Comparison of ENCODE assay signal across 17 cellular contexts in the genomic region with DNA sequence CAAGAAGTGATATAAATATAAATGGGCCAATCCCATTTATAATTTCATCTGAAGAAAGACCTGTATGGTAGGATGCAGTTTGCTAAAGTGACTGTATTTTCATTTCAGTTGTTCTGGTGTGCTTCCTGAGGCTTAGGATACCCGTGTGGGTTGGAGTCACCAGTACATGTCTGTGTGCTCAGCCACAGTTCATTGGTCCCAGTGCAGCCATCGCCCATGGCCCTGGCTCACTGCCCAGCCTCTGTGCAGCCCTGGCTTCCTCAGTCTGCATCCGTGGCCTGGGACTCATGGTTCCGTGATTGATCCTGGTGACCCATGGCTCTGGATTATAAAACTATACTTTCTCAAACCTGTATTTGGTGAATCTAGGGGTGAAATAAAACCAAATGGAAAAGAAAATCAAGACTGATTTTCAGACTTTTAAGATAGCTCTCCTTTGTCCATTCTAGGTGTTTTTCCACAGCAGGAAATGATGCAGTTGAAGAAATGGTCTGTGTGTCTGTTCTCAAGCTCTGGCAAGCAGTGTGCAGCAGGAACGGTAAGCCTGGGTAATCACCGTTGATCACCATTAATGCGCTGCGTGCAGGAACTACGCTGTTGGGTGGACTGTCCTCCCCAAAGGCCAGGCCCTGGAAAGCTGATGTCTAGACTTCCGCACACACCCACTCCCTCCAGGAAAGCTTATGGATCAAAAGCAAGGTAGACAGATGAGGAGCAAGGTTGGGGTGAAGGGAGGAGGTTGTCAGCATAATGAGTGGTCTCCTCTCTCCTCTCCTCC. TPM values are rescaled to one million over a fixed set of nuclear protein-coding genes. Genes with fewer than 3 reads are reported as not detected.
DNase-seq lines count a peak whose midpoint lies in the region; ATAC-seq and TF ChIP-seq lines count a peak whose summit lies in the region.
"Had no signal": no experiment of that assay in that cellular context is flagged by ENCODE, and none has a peak within 500 bp of the region (broad histone marks: within the 10 kb centered on the region; RNA-seq: fewer than 3 reads in every experiment).

No MANE protein-coding gene starts in this region.

- no peaks in the 10 kb centered on the region for H3K79me2 ChIP-seq in SK-N-SH (ENCODE audit: insufficient read depth)

- H3K27me3 ChIP-seq in SK-N-SH (ENCODE audit: insufficient read depth), result no peaks in the 10 kb centered on the region

- no peak; the same call in 1 of the 2 replicates for TF ChIP-seq RAD21 in SK-N-SH (IDR thresholded peaks at IDR 0.05; ENCODE audit: low read length)

- no peaks in the 10 kb centered on the region for H3K27me3 Mint-ChIP-seq in activated CD8-positive, alpha-beta T cell treated with anti-CD3 and anti-CD28 coated beads for 36 hours
- H3K27me3 Mint-ChIP-seq: CD4-positive, CD25-positive, alpha-beta regulatory T cell; T-cell had no signal

- CTCF ChIA-PET in SK-N-SH (lab: Yijun Ruan, JAX), result interaction anchor here (1.0 kb wide), 1 partner anchor 103 kb away, joined by 3 read pairs; no protein-coding TSS in a partner anchor
- CTCF ChIA-PET in activated CD8-positive, alpha-beta T cell treated with anti-CD3 and anti-CD28 coated beads for 36 hours (lab: Charles Lee), result no interaction called here

- ATAC-seq in SK-N-SH treated with all-trans-retinoic acid at 6 μM for 48 hours, result no peak
- no peak for ATAC-seq in activated CD8-positive, alpha-beta T cell treated with anti-CD3 and anti-CD28 coated beads for 36 hours
- ATAC-seq: T-cell had no signal

- no peaks in the 10 kb centered on the region for H4K20me1 ChIP-seq in SK-N-SH (ENCODE audit: insufficient read depth)

- no peak overlapping the region for H2AFZ ChIP-seq in SK-N-SH (ENCODE audit: low read depth)
- H2AFZ ChIP-seq: PC-9 had no signal

- DNase-seq in SK-N-SH, result peak; percentile 66
- DNase-seq in NCI-H1092 (lab: John Stamatoyannopoulos, UW), result peak; percentile 31
- DNase-seq in dermis blood vessel endothelial cell, result peak; percentile 51
- peak; percentile 28 for DNase-seq in renal cortical epithelial cell (ENCODE audit: low read depth)
- DNase-seq in activated CD8-positive, alpha-beta T cell treated with anti-CD3 and anti-CD28 coated beads for 36 hours, result no peak
- no peak for DNase-seq in SIG-M5 treated with dmso at 0.1 percent for 504 hours (lab: John Stamatoyannopoulos, UW; ENCODE audit: unreplicated experiment)
- no peak for DNase-seq in COLO829 (ENCODE audit: low spot score)
- DNase-seq: CD4-positive, CD25-positive, alpha-beta regulatory T cell; GDM1; NCI-H1436; NCI-H2081 treated with DMSO at 0.1 percent for 48 hours; NCI-H226; NCI-H748 treated with DMSO at 0.1 percent for 48 hours; PC-9; T-cell had no signal

- H3F3A ChIP-seq in SK-N-SH (replicated peaks; ENCODE audit: insufficient read depth), result no peaks in the 10 kb centered on the region

- H3K27ac ChIP-seq in SK-N-SH (ENCODE audit: low read depth in 2 of 2, low read length in 1 of 2), result peak overlapping the region in 1 of 2 experiments; percentile 75; a peak in 2 of 4 replicates
- H3K27ac ChIP-seq: PC-9 had no signal

- H3K4me2 ChIP-seq in SK-N-SH, result no peak overlapping the region
- H3K4me2 ChIP-seq: PC-9 had no signal

- no peak for TF ChIP-seq CTCF in SK-N-SH (IDR thresholded peaks at IDR 0.05)
- no peak for TF ChIP-seq CTCF in activated CD8-positive, alpha-beta T cell treated with anti-CD3 and anti-CD28 coated beads for 36 hours (IDR thresholded peaks at IDR 0.05)

- no peaks in the 10 kb centered on the region for H3K9me3 Mint-ChIP-seq in activated CD8-positive, alpha-beta T cell treated with anti-CD3 and anti-CD28 coated beads for 36 hours
- H3K9me3 Mint-ChIP-seq: CD4-positive, CD25-positive, alpha-beta regulatory T cell; T-cell had no signal

- no peak overlapping the region for H3K4me3 Mint-ChIP-seq in activated CD8-positive, alpha-beta T cell treated with anti-CD3 and anti-CD28 coated beads for 36 hours
- H3K4me3 Mint-ChIP-seq: CD4-positive, CD25-positive, alpha-beta regulatory T cell; T-cell had no signal

- WGBS in SK-N-SH (ENCODE audit: low lambda C conversion rate), result 77% methylated on average over 8 of the region's 10 CpGs

- POLR2A ChIA-PET in SK-N-SH (lab: Yijun Ruan, JAX), result interaction anchor here (1.8 kb wide), 1 partner anchor 534 kb away, joined by 4 read pairs; the partner anchor contains the start of gene USP28
- POLR2A ChIA-PET in activated CD8-positive, alpha-beta T cell treated with anti-CD3 and anti-CD28 coated beads for 36 hours (lab: Charles Lee), result interaction anchor here (1.0 kb wide), 1 partner anchor 753 kb away, joined by 3 read pairs; no protein-coding TSS in a partner anchor

- H3K36me3 Mint-ChIP-seq in activated CD8-positive, alpha-beta T cell treated with anti-CD3 and anti-CD28 coated beads for 36 hours (ENCODE audit: low read depth), result peaks cover 11% of the 10 kb centered on the region

- no peak overlapping the region for H3K9ac ChIP-seq in SK-N-SH

- H3K27ac Mint-ChIP-seq in activated CD8-positive, alpha-beta T cell treated with anti-CD3 and anti-CD28 coated beads for 36 hours, result no peak overlapping the region
- H3K27ac Mint-ChIP-seq: CD4-positive, CD25-positive, alpha-beta regulatory T cell; T-cell had no signal

- TF ChIP-seq EP300 in SK-N-SH (IDR thresholded peaks at IDR 0.05; ENCODE audit: borderline replicate concordance in 1 of 2, low read depth in 1 of 2, low read length in 1 of 2), result no peak

- no peak overlapping the region for H3K4me3 ChIP-seq in SK-N-SH (ENCODE audit: low read depth in 2 of 2, low read length in 1 of 2)
- H3K4me3 ChIP-seq: PC-9 had no signal

- no peaks in the 10 kb centered on the region for H3K9me2 ChIP-seq in SK-N-SH

- intact Hi-C loops in activated CD8-positive, alpha-beta T cell treated with anti-CD3 and anti-CD28 coated beads for 36 hours (cut with micrococcal nuclease), result no loop called here

- peaks cover 0 to 8% of the 10 kb centered on the region in 2 experiments; a peak in 2 of 4 replicates for H3K4me1 ChIP-seq in SK-N-SH (ENCODE audit: control insufficient read depth in 1 of 2, insufficient read depth in 2 of 2, low read depth in 1 of 2, low read length in 1 of 2)

- peaks cover 0 to 50% of the 10 kb centered on the region in 2 experiments for H3K36me3 ChIP-seq in SK-N-SH (replicated peaks in 1 of 2; ENCODE audit: control insufficient read depth in 1 of 2, insufficient read depth in 2 of 2, low read length in 1 of 2)

- H3K4me1 Mint-ChIP-seq in activated CD8-positive, alpha-beta T cell treated with anti-CD3 and anti-CD28 coated beads for 36 hours (ENCODE audit: low read depth), result no peaks in the 10 kb centered on the region
- H3K4me1 Mint-ChIP-seq: T-cell had no signal

- no peaks in the 10 kb centered on the region for H3K9me3 ChIP-seq in SK-N-SH

TF ChIP-seq in SK-N-SH, 30 proteins besides CTCF, POLR2A, EP300 and RAD21 (continues in another document):
- no peak for TF ChIP-seq FOXM1 (IDR thresholded peaks at IDR 0.05; ENCODE audit: low read depth)
- no peak for TF ChIP-seq ELF1 (IDR thresholded peaks at IDR 0.05)
- TF ChIP-seq MEF2A (IDR thresholded peaks at IDR 0.05; ENCODE audit: borderline replicate concordance, low read depth), result no peak
- TF ChIP-seq SIN3A (IDR thresholded peaks at IDR 0.05; ENCODE audit: borderline replicate concordance, low read depth, low read length), result no peak
- no peak for TF ChIP-seq TCF12 (IDR thresholded peaks at IDR 0.05)
- no peak for TF ChIP-seq FOSL2 (IDR thresholded peaks at IDR 0.05; ENCODE audit: borderline replicate concordance, low read depth)
- no peak for TF ChIP-seq RCOR1 (IDR thresholded peaks at IDR 0.05; ENCODE audit: low read length)
- no peak for TF ChIP-seq EZH2phosphoT487 (IDR thresholded peaks at IDR 0.05; ENCODE audit: borderline replicate concordance, low read depth)

TF ChIP-seq in SK-N-SH treated with all-trans-retinoic acid at 6 μM for 48 hours, 23 proteins besides CTCF, POLR2A, EP300 and RAD21 (continues in another document):
- TF ChIP-seq ZC3H10 (CRISPR knock-in tag; IDR thresholded peaks at IDR 0.05) (no peak), ARNTL (CRISPR knock-in tag; IDR thresholded peaks at IDR 0.05; ENCODE audit: borderline replicate concordance, low read depth) (no peak), OSR1 (CRISPR knock-in tag; IDR thresholded peaks at IDR 0.05) (no peak), BACH2 (CRISPR knock-in tag; IDR thresholded peaks at IDR 0.05; ENCODE audit: borderline replicate concordance) (no peak), ZNF8 (CRISPR knock-in tag; IDR thresholded peaks at IDR 0.05) (no peak), ZNF565 (CRISPR knock-in tag; conservative IDR thresholded peaks at IDR 0.05; ENCODE audit: low read depth) (no peak)
- TF ChIP-seq, protein P1, sequence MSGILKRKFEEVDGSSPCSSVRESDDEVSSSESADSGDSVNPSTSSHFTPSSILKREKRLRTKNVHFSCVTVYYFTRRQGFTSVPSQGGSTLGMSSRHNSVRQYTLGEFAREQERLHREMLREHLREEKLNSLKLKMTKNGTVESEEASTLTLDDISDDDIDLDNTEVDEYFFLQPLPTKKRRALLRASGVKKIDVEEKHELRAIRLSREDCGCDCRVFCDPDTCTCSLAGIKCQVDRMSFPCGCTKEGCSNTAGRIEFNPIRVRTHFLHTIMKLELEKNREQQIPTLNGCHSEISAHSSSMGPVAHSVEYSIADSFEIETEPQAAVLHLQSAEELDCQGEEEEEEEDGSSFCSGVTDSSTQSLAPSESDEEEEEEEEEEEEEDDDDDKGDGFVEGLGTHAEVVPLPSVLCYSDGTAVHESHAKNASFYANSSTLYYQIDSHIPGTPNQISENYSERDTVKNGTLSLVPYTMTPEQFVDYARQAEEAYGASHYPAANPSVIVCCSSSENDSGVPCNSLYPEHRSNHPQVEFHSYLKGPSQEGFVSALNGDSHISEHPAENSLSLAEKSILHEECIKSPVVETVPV (CRISPR knock-in tag; IDR thresholded peaks at IDR 0.05), result no peak

RNA-seq across cellular contexts. Expression of gene TTC12, which starts 27.2 kb away (rescaled TPM):
- 15.1 and 22.9 TPM in 2 replicates for polyA plus RNA-seq in SK-N-SH (2012; rRNA removed)
- 11.5 and 13.1 TPM in 2 replicates for polyA plus RNA-seq in SK-N-SH (2012; cell fraction: cytosol; rRNA removed)
- 87.5 and 88.6 TPM in 2 replicates for polyA plus RNA-seq in SK-N-SH (2012; cell fraction: nucleus; rRNA removed)
- 4.4 and 5.4 TPM in 2 replicates for total RNA-seq in dermis blood vessel endothelial cell
- 12.2 and 28.2 TPM in 2 replicates for total RNA-seq in renal cortical epithelial cell
- total RNA-seq in activated CD8-positive, alpha-beta T cell treated with anti-CD3 and anti-CD28 coated beads for 36 hours, result 1 to 10 TPM; 5.7 to 6.7 TPM

RNA-seq across cellular contexts. Expression of gene ANKK1, which starts 46.0 kb away (rescaled TPM):
- 0.05 TPM in 1 of 2 replicates, not detected in the other for polyA plus RNA-seq in SK-N-SH (2012; rRNA removed)
- polyA plus RNA-seq in SK-N-SH (2012; cell fraction: cytosol; rRNA removed), result 0.01 TPM in 1 of 2 replicates, not detected in the other
- 0.28 and 0.43 TPM in 2 replicates for polyA plus RNA-seq in SK-N-SH (2012; cell fraction: nucleus; rRNA removed)
- total RNA-seq in dermis blood vessel endothelial cell (not detected in 2 replicates), renal cortical epithelial cell (0.15 TPM in 1 of 2 replicates, not detected in the other)
- total RNA-seq in activated CD8-positive, alpha-beta T cell treated with anti-CD3 and anti-CD28 coated beads for 36 hours, result not detected
- total RNA-seq: H1, PC-9 had no signal

Comparison
In these comparisons a context has a peak if more than half of its experiments do, and no peak if none do; other contexts are left out.
1. DNase-seq: peak in SK-N-SH (single experiment), NCI-H1092 (single experiment), dermis blood vessel endothelial cell (single experiment) and renal cortical epithelial cell (single experiment); none in activated CD8-positive, alpha-beta T cell treated with anti-CD3 and anti-CD28 coated beads for 36 hours (single experiment), SIG-M5 treated with dmso at 0.1 percent for 504 hours (single experiment) and COLO829 (single experiment).